In genomic region chr3:171878441-171879225, GRCh38 we compare ENCODE assay signal across 3 cellular contexts.
A peak's percentile ranks its signal among the peaks of the same experiment; 100 is the strongest.
TF ChIP-seq lines count a peak whose summit lies in the region.

No MANE protein-coding gene starts in this region.

TF ChIP-seq in SK-N-SH treated with all-trans-retinoic acid at 6 μM for 48 hours, 23 proteins besides CTCF, POLR2A, EP300 and RAD21:
- peak; percentile 75 for TF ChIP-seq ZNF70 (CRISPR knock-in tag; IDR thresholded peaks at IDR 0.05)
- no peak for TF ChIP-seq ZC3H10 (CRISPR knock-in tag; IDR thresholded peaks at IDR 0.05)

TF ChIP-seq in SK-N-SH, 30 proteins besides CTCF, POLR2A, EP300 and RAD21:
- no peak for TF ChIP-seq YY1 (IDR thresholded peaks at IDR 0.05; ENCODE audit: low read depth)
- no peak for TF ChIP-seq SIN3A (IDR thresholded peaks at IDR 0.05; ENCODE audit: borderline replicate concordance, low read depth, low read length)
- no peak for TF ChIP-seq CHD2 (IDR thresholded peaks at IDR 0.05; ENCODE audit: low read length, partially characterized antibody)
- TF ChIP-seq USF1 (IDR thresholded peaks at IDR 0.05; ENCODE audit: borderline replicate concordance, low read depth) = no peak
- no peak for TF ChIP-seq EZH2phosphoT487 (IDR thresholded peaks at IDR 0.05; ENCODE audit: borderline replicate concordance, low read depth)
- TF ChIP-seq SMC3 (IDR thresholded peaks at IDR 0.05; ENCODE audit: low read depth, low read length) = no peak
- TF ChIP-seq FOXM1 (IDR thresholded peaks at IDR 0.05; ENCODE audit: low read depth) = no peak
- no peak for TF ChIP-seq IRF3 (IDR thresholded peaks at IDR 0.05; ENCODE audit: low read depth, low read length)
- TF ChIP-seq MEF2A (IDR thresholded peaks at IDR 0.05; ENCODE audit: borderline replicate concordance, low read depth) = no peak
- no peak for TF ChIP-seq NFIC (IDR thresholded peaks at IDR 0.05; ENCODE audit: borderline replicate concordance)
- TF ChIP-seq POLR2AphosphoS5 (IDR thresholded peaks at IDR 0.05; ENCODE audit: low read depth, low read length) = no peak

TF ChIP-seq in K562, 482 proteins besides CTCF, POLR2A, EP300 and RAD21:
- TF ChIP-seq VEZF1 (CRISPR knock-in tag; IDR thresholded peaks at IDR 0.05) = no peak
- TF ChIP-seq POLR2B (IDR thresholded peaks at IDR 0.05; ENCODE audit: low read depth, partially characterized antibody) = no peak
- peak; percentile 9; the same call in 1 of the 2 replicates for TF ChIP-seq TAL1 (IDR thresholded peaks at IDR 0.05)
- TF ChIP-seq ZNF707 (CRISPR knock-in tag; conservative IDR thresholded peaks at IDR 0.05) = no peak
- no peak for TF ChIP-seq TSC22D4 (tag; IDR thresholded peaks at IDR 0.05)
- peak; percentile 21 for TF ChIP-seq MEIS2 (IDR thresholded peaks at IDR 0.05; ENCODE audit: partially characterized antibody)
- no peak for TF ChIP-seq TARDBP (IDR thresholded peaks at IDR 0.05)
- TF ChIP-seq JUNB (CRISPR knock-in tag; conservative IDR thresholded peaks at IDR 0.05) = no peak
